Comparison of ENCODE assay signal across 28 cellular contexts in genomic region chr13:99414048-99414995, GRCh38.
A peak's percentile ranks its signal among the peaks of the same experiment; 100 is the strongest.
DNase-seq lines count a peak whose midpoint lies in the region; ATAC-seq and TF ChIP-seq lines count a peak whose summit lies in the region.
"Had no signal": no experiment of that assay in that cellular context is flagged by ENCODE, and none has a peak within 500 bp of the region (broad histone marks: within the 10 kb centered on the region; RNA-seq: fewer than 3 reads in every experiment).

No MANE protein-coding gene starts in this region.

- intact Hi-C loops in testis (cut with DNase I; ENCODE audit: low total_unique reads): no loop called here

- H3K27me3 Mint-ChIP-seq in activated T-cell treated with anti-CD3 and anti-CD28 coated beads, Interleukin-2, amount 50 U/mL, for 24 hours: no peaks in the 10 kb centered on the region
- H3K27me3 Mint-ChIP-seq in activated T-cell treated with anti-CD3 and anti-CD28 coated beads, Interleukin-2, amount 50 U/mL, for 72 hours (ENCODE audit: low read depth): no peaks in the 10 kb centered on the region

- H3K9me3 ChIP-seq in KOPT-K1 (ENCODE audit: insufficient read depth, low read length, poor library complexity, severe bottlenecking): peaks cover 7% of the 10 kb centered on the region
- H3K9me3 ChIP-seq in testis: no peaks in the 10 kb centered on the region
- H3K9me3 ChIP-seq: adrenal gland, body of pancreas had no signal

- peaks cover 27% of the 10 kb centered on the region for H3K4me1 ChIP-seq in testis

- DNase-seq in activated T-cell treated with anti-CD3 and anti-CD28 coated beads, Interleukin-2, amount 50 U/mL, for 24 hours: peak; percentile 31
- DNase-seq in activated T-cell treated with anti-CD3 and anti-CD28 coated beads, Interleukin-2, amount 50 U/mL, for 72 hours: no peak
- DNase-seq in fibroblast of villous mesenchyme (ENCODE audit: low read depth) (peak; percentile 11), testis (no peak), KG1 (lab: John Stamatoyannopoulos, UW) (no peak)
- no peak for DNase-seq in stimulated activated CD4-positive, alpha-beta T cell treated with anti-CD3 and anti-CD28 coated beads, Interleukin-1b, Interleukin-23, amount 100 ng/mL, for 48 hours
- DNase-seq: activated CD4-positive, CD25-positive, alpha-beta regulatory T cell treated with anti-CD3 and anti-CD28 coated beads, Interleukin-2, amount 50 U/mL, for 72 hours; activated CD8-positive, alpha-beta memory T cell treated with anti-CD3 and anti-CD28 coated beads for 24 hours; activated T-cell treated with anti-CD3 and anti-CD28 coated beads for 4 hours; DMS79 treated with DMSO at 0.1 percent for 48 hours; GDM1; GOT3; hypothalamus; immature natural killer cell; mammary epithelial cell; NCI-H1694; NCI-H748 treated with DMSO at 0.1 percent for 48 hours; Right ventricle myocardium superior; stimulated activated naive CD4-positive, alpha-beta T cell treated with Interleukin-2 at 50 U/mL for 16 hours; T-helper 2 cell had no signal

- 35 to 47% methylated on average over 15 of the region's 15 CpGs for WGBS in testis, 2 donors

- peaks cover 10% of the 10 kb centered on the region for H3K4me1 Mint-ChIP-seq in activated T-cell treated with anti-CD3 and anti-CD28 coated beads, Interleukin-2, amount 50 U/mL, for 24 hours (ENCODE audit: low read depth)
- H3K4me1 Mint-ChIP-seq in activated T-cell treated with anti-CD3 and anti-CD28 coated beads, Interleukin-2, amount 50 U/mL, for 72 hours (ENCODE audit: low read depth): peaks cover 35% of the 10 kb centered on the region

- no peak for ATAC-seq in activated T-cell treated with anti-CD3 and anti-CD28 coated beads, Interleukin-2, amount 50 U/mL, for 72 hours (replicated peaks in 1 of 2)
- no peak for ATAC-seq in esophagus mucosa

- H3K4me3 ChIP-seq in fibroblast of villous mesenchyme (ENCODE audit: low read depth, low read length) (no peak overlapping the region), testis (no peak overlapping the region)
- H3K4me3 ChIP-seq: adrenal gland, body of pancreas, dorsolateral prefrontal cortex, neural progenitor cell, smooth muscle cell had no signal

- no peak overlapping the region for H3K4me3 Mint-ChIP-seq in activated T-cell treated with anti-CD3 and anti-CD28 coated beads, Interleukin-2, amount 50 U/mL, for 24 hours
- no peak overlapping the region for H3K4me3 Mint-ChIP-seq in activated T-cell treated with anti-CD3 and anti-CD28 coated beads, Interleukin-2, amount 50 U/mL, for 72 hours
- H3K4me3 Mint-ChIP-seq: CD14-positive monocyte, immature natural killer cell, neural progenitor cell had no signal

- no peak overlapping the region for H3K27ac Mint-ChIP-seq in activated T-cell treated with anti-CD3 and anti-CD28 coated beads, Interleukin-2, amount 50 U/mL, for 24 hours
- no peak overlapping the region for H3K27ac Mint-ChIP-seq in activated T-cell treated with anti-CD3 and anti-CD28 coated beads, Interleukin-2, amount 50 U/mL, for 72 hours
- H3K27ac Mint-ChIP-seq: CD14-positive monocyte, immature natural killer cell, neural progenitor cell had no signal

- no peaks in the 10 kb centered on the region for H3K36me3 ChIP-seq in KOPT-K1 (ENCODE audit: insufficient read depth, low read length)
- H3K36me3 ChIP-seq in testis (ENCODE audit: low read depth, missing control alignments): no peaks in the 10 kb centered on the region
- H3K36me3 ChIP-seq: adrenal gland, neural progenitor cell had no signal

- H3K27ac ChIP-seq in KOPT-K1 (ENCODE audit: low read depth, low read length, poor library complexity, severe bottlenecking) (peak overlapping the region; percentile 46), testis (peak overlapping the region; percentile 36 to 44)
- H3K27ac ChIP-seq: adrenal gland, body of pancreas, dorsolateral prefrontal cortex, neural progenitor cell had no signal

- H3K27me3 ChIP-seq in testis: no peaks in the 10 kb centered on the region
- H3K27me3 ChIP-seq: adrenal gland, body of pancreas, dorsolateral prefrontal cortex, neural progenitor cell had no signal

- peaks cover 14% of the 10 kb centered on the region for H3K36me3 Mint-ChIP-seq in activated T-cell treated with anti-CD3 and anti-CD28 coated beads, Interleukin-2, amount 50 U/mL, for 24 hours (ENCODE audit: low read depth)
- H3K36me3 Mint-ChIP-seq in activated T-cell treated with anti-CD3 and anti-CD28 coated beads, Interleukin-2, amount 50 U/mL, for 72 hours (ENCODE audit: insufficient read depth in 2 of 2): peaks cover 8 to 11% of the 10 kb centered on the region in 2 donors
- H3K36me3 Mint-ChIP-seq: CD14-positive monocyte, immature natural killer cell, neural progenitor cell had no signal

- no peak for TF ChIP-seq POLR2A in testis (IDR thresholded peaks at IDR 0.05)

- H3K9me3 Mint-ChIP-seq in activated T-cell treated with anti-CD3 and anti-CD28 coated beads, Interleukin-2, amount 50 U/mL, for 24 hours: peaks cover 8% of the 10 kb centered on the region
- peaks cover 3 to 5% of the 10 kb centered on the region in 2 donors for H3K9me3 Mint-ChIP-seq in activated T-cell treated with anti-CD3 and anti-CD28 coated beads, Interleukin-2, amount 50 U/mL, for 72 hours

- TF ChIP-seq CTCF in fibroblast of villous mesenchyme (IDR thresholded peaks at IDR 0.05; ENCODE audit: insufficient read depth, low read depth, low read length) (no peak), testis (IDR thresholded peaks at IDR 0.05) (no peak)

Comparison
In these comparisons a context has a peak if more than half of its experiments do, and no peak if none do; other contexts are left out.
1. DNase-seq: peak in activated T-cell treated with anti-CD3 and anti-CD28 coated beads, Interleukin-2, amount 50 U/mL, for 24 hours (single experiment) and fibroblast of villous mesenchyme (single experiment); none in activated T-cell treated with anti-CD3 and anti-CD28 coated beads, Interleukin-2, amount 50 U/mL, for 72 hours (0 of 2), testis (single experiment), KG1 (single experiment) and stimulated activated CD4-positive, alpha-beta T cell treated with anti-CD3 and anti-CD28 coated beads, Interleukin-1b, Interleukin-23, amount 100 ng/mL, for 48 hours (single experiment).